Comparison of ENCODE assay signal across 8 cellular contexts in the genomic region with DNA sequence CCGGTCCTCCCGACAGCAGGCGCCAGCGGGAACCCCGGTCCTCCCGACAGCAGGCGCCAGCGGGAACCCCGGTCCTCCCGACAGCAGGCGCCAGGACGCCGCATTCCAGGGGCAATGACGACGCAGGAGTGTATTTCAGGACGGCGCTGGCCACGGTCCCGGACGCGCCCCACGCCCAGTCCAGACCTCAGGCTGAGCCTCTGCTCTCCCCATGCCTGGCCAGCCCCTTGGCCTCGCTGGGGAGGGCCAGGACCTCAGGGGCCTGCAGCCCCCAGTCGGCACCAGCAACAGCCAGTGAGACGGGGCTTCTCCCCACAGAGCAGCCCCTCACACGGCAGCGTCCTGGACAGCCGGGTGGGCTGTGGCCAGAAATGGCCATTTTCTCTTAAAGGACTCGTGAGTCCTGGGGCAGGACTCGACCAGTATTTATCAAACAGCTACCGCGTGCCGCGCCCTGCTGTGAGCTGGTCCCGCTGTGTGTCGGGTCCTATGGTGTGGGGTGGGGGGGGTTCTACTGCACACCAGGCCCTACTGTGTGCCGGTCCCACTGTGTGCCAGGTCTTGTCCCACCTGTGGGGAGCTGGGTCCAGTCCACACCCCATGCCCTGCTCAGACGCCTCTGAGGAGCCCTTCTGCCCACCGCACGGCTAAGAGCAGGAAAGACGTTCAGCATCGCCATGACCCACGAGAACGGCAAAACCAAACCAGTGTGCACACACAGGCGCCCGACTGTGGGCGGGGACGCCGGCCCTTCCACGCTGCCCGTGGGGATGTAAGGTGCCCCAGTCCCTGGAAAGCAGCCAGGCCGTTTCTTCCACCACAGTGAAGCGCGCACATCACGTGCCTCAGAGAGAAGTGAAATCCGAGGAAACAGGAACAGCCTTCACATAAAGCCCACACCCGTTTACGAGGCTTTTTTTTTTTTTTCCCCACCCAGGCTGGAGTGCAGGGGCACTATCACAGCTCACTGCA. TPM values are rescaled to one million over a fixed set of nuclear protein-coding genes. Genes with fewer than 3 reads are reported as not detected.
DNase-seq lines count a peak whose midpoint lies in the region; ATAC-seq, FAIRE-seq and TF ChIP-seq lines count a peak whose summit lies in the region.

No MANE protein-coding gene starts in this region.

- no peaks in the 10 kb centered on the region for H3K36me3 Mint-ChIP-seq in natural killer cell

- FAIRE-seq in GM19239 (lab: Jason Lieb, UNC), result peak; percentile 83

- no peaks in the 10 kb centered on the region for H3K9me3 Mint-ChIP-seq in natural killer cell

- intact Hi-C loops in natural killer cell (cut with micrococcal nuclease), result loop anchor here (1.0 to 5.0 kb wide), 2 partner anchors 14 to 1613 kb away; no protein-coding TSS in a partner anchor

- H3K4me1 Mint-ChIP-seq in natural killer cell, result peaks cover 8 to 46% of the 10 kb centered on the region in 2 donors

- peak overlapping the region; percentile 54 to 60 for H3K27ac Mint-ChIP-seq in natural killer cell

- H3K4me3 Mint-ChIP-seq in natural killer cell, result peak overlapping the region; percentile 75

- H3K27me3 Mint-ChIP-seq in natural killer cell (ENCODE audit: low read depth in 2 of 2), result no peaks in the 10 kb centered on the region

- DNase-seq in GM19239 (ENCODE audit: insufficient read length, low spot score), result peak; percentile 59
- DNase-seq in SIG-M5 (lab: John Stamatoyannopoulos, UW), result peak; percentile 13
- DNase-seq in natural killer cell, result no peak
- DNase-seq in retina, result no peak
- DNase-seq in cerebellar nuclear complex (lab: John Stamatoyannopoulos, UW), result no peak

- TF ChIP-seq CTCF in natural killer cell (IDR thresholded peaks at IDR 0.05), result peak; percentile 60

- ATAC-seq in esophagus mucosa (peak; percentile 28), natural killer cell (peak in 1 of 3 donors; percentile 28), GM18519 (IDR thresholded peaks at IDR 0.05; ENCODE audit: low FRiP score, unreplicated experiment) (no peak), HG03097 (IDR thresholded peaks at IDR 0.05; ENCODE audit: low FRiP score, unreplicated experiment) (no peak)

RNA-seq across cellular contexts. Expression of a gene that starts 33.3 kb away (rescaled TPM):
- total RNA-seq in esophagus mucosa, result 21.6 TPM
- 10 to 100 TPM; 69.3 to 81.6 (median 73.2) TPM for total RNA-seq in natural killer cell

RNA-seq across cellular contexts. Expression of a gene that starts 44.8 kb away (rescaled TPM):
- total RNA-seq in esophagus mucosa (5.7 TPM), natural killer cell (100 to 1,000 TPM in 1 of 3 donors, 10 to 100 TPM in 2; 87.2 to 117 (median 89.2) TPM)

Comparison
In these comparisons a context has a peak if more than half of its experiments do, and no peak if none do; other contexts are left out.
1. DNase-seq: peak in GM19239 (single experiment) and SIG-M5 (single experiment); none in natural killer cell (single experiment), retina (single experiment) and cerebellar nuclear complex (0 of 2).
2. RNA of a gene that starts 44.8 kb away (total RNA-seq): 87.2 to 117 TPM in natural killer cell; 5.7 TPM in esophagus mucosa (single experiment); every median in the first group is over 10 times any median in the second.